Comparison of ENCODE assay signal across 3 cellular contexts in genomic region chr5:65382582-65382981, GRCh38.
A peak's percentile ranks its signal among the peaks of the same experiment; 100 is the strongest.
TF ChIP-seq lines count a peak whose summit lies in the region.

No MANE protein-coding gene starts in this region.

TF ChIP-seq in HepG2, 621 proteins besides CTCF, POLR2A, EP300 and RAD21:
- peak; percentile 36; the same call in 1 of the 2 replicates for TF ChIP-seq STAG1 (CRISPR knock-in tag; IDR thresholded peaks at IDR 0.05)
- no peak for TF ChIP-seq HNF4G (IDR thresholded peaks at IDR 0.05; ENCODE audit: borderline replicate concordance, low read depth, low read length)
- TF ChIP-seq HNF4G (CRISPR knock-in tag; IDR thresholded peaks at IDR 0.05; ENCODE audit: borderline replicate concordance, low read depth), result no peak

TF ChIP-seq in GM12878, 131 proteins besides CTCF, POLR2A, EP300 and RAD21:
- TF ChIP-seq CEBPB (IDR thresholded peaks at IDR 0.05; ENCODE audit: borderline replicate concordance in 1 of 2, low read depth in 2 of 2, low read length in 2 of 2), result no peak
- TF ChIP-seq HSF1 (IDR thresholded peaks at IDR 0.05; ENCODE audit: low read depth, low read length), result no peak
- TF ChIP-seq GABPA (IDR thresholded peaks at IDR 0.05; ENCODE audit: low read depth), result no peak
- TF ChIP-seq E4F1 (IDR thresholded peaks at IDR 0.05; ENCODE audit: borderline replicate concordance, partially characterized antibody), result no peak
- TF ChIP-seq BRCA1 (IDR thresholded peaks at IDR 0.05; ENCODE audit: low read depth, low read length), result no peak
- no peak for TF ChIP-seq SP1 (IDR thresholded peaks at IDR 0.05; ENCODE audit: low read depth, low read length)
- no peak for TF ChIP-seq RBBP5 (conservative IDR thresholded peaks at IDR 0.05)
- no peak for TF ChIP-seq MTA3 (IDR thresholded peaks at IDR 0.05; ENCODE audit: borderline replicate concordance, low read length)
- TF ChIP-seq PAX8 (IDR thresholded peaks at IDR 0.05), result no peak
- no peak for TF ChIP-seq SMARCA5 (IDR thresholded peaks at IDR 0.05)
- TF ChIP-seq TARDBP (IDR thresholded peaks at IDR 0.05; ENCODE audit: borderline replicate concordance), result no peak
- TF ChIP-seq ZNF384 (IDR thresholded peaks at IDR 0.05; ENCODE audit: borderline replicate concordance, low read depth, low read length), result no peak
- TF ChIP-seq MXI1 (IDR thresholded peaks at IDR 0.05; ENCODE audit: low read depth, low read length), result no peak
- TF ChIP-seq, protein P1, sequence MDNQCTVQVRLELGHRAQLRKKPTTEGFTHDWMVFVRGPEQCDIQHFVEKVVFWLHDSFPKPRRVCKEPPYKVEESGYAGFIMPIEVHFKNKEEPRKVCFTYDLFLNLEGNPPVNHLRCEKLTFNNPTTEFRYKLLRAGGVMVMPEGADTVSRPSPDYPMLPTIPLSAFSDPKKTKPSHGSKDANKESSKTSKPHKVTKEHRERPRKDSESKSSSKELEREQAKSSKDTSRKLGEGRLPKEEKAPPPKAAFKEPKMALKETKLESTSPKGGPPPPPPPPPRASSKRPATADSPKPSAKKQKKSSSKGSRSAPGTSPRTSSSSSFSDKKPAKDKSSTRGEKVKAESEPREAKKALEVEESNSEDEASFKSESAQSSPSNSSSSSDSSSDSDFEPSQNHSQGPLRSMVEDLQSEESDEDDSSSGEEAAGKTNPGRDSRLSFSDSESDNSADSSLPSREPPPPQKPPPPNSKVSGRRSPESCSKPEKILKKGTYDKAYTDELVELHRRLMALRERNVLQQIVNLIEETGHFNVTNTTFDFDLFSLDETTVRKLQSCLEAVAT (IDR thresholded peaks at IDR 0.05), result no peak
- TF ChIP-seq IRF4 (IDR thresholded peaks at IDR 0.05; ENCODE audit: low read depth, low read length), result no peak
- no peak for TF ChIP-seq MTA2 (IDR thresholded peaks at IDR 0.05; ENCODE audit: low read depth)
- no peak for TF ChIP-seq CHD1 (IDR thresholded peaks at IDR 0.05; ENCODE audit: low read depth, low read length)
- no peak for TF ChIP-seq RAD51 (IDR thresholded peaks at IDR 0.05)
- TF ChIP-seq SRF (IDR thresholded peaks at IDR 0.05; ENCODE audit: low read depth in 2 of 2, low read length in 2 of 2), result no peak

TF ChIP-seq in GM12891, 5 proteins besides CTCF, POLR2A, EP300 and RAD21:
- no peak for TF ChIP-seq POU2F2 (IDR thresholded peaks at IDR 0.05; ENCODE audit: low read depth, low read length)
- TF ChIP-seq PAX5 (IDR thresholded peaks at IDR 0.05; ENCODE audit: insufficient read depth, low read length, severe bottlenecking), result no peak
- TF ChIP-seq TAF1 (IDR thresholded peaks at IDR 0.05; ENCODE audit: low read depth, low read length), result no peak
- TF ChIP-seq POLR2AphosphoS5 (IDR thresholded peaks at IDR 0.05; ENCODE audit: low read depth, low read length), result no peak
- TF ChIP-seq SPI1 (IDR thresholded peaks at IDR 0.05; ENCODE audit: low read depth, low read length), result no peak
